ENCODE assay signal across 13 cellular contexts in genomic region chr3:197430502-197430901, GRCh38.
DNase-seq lines count a peak whose midpoint lies in the region; ATAC-seq and TF ChIP-seq lines count a peak whose summit lies in the region.
"Had no signal": no experiment of that assay in that cellular context is flagged by ENCODE, and none has a peak within 500 bp of the region (broad histone marks: within the 10 kb centered on the region; RNA-seq: fewer than 3 reads in every experiment).

No MANE protein-coding gene starts in this region.

- H3K9me3 Mint-ChIP-seq in activated CD8-positive, alpha-beta T cell treated with anti-CD3 and anti-CD28 coated beads for 36 hours = no peaks in the 10 kb centered on the region
- no peaks in the 10 kb centered on the region for H3K9me3 Mint-ChIP-seq in activated CD8-positive, alpha-beta T cell treated with anti-CD3 and anti-CD28 coated beads, Interleukin-2, amount 10 ng/mL, durations not matched to agents 7 days and 5 days (ENCODE audit: insufficient read depth)
- peaks cover 2% of the 10 kb centered on the region for H3K9me3 Mint-ChIP-seq in chondrocyte (ENCODE audit: low read depth)
- H3K9me3 Mint-ChIP-seq: CD8-positive, alpha-beta T cell had no signal

- CTCF ChIA-PET in activated CD8-positive, alpha-beta T cell treated with anti-CD3 and anti-CD28 coated beads for 36 hours (lab: Charles Lee) = interaction anchor here (0.7 to 1.6 kb wide), 2 partner anchors 17 to 173 kb away, joined by 3 to 5 read pairs; no protein-coding TSS in a partner anchor
- CTCF ChIA-PET in activated CD8-positive, alpha-beta T cell treated with anti-CD3 and anti-CD28 coated beads, Interleukin-2, amount 10 ng/mL, durations not matched to agents 7 days and 5 days (lab: Charles Lee) = interaction anchor here (0.6 to 1.5 kb wide), 3 partner anchors 15 to 26 kb away, joined by 3 read pairs; no protein-coding TSS in a partner anchor

- H3K18ac ChIP-seq in mesenchymal stem cell (ENCODE audit: low read depth in 1 of 2, low read length in 2 of 2) = no peak overlapping the region

- no peak for ATAC-seq in activated CD8-positive, alpha-beta T cell treated with anti-CD3 and anti-CD28 coated beads for 36 hours
- no peak for ATAC-seq in activated CD8-positive, alpha-beta T cell treated with anti-CD3 and anti-CD28 coated beads, Interleukin-2, amount 10 ng/mL, durations not matched to agents 7 days and 5 days
- ATAC-seq in thoracic aorta (ENCODE audit: insufficient number of reproducible peaks, low FRiP score, low read depth) = no peak
- ATAC-seq in HG02759 (IDR thresholded peaks at IDR 0.05; ENCODE audit: unreplicated experiment) = no peak
- ATAC-seq in HG02981 (IDR thresholded peaks at IDR 0.05; ENCODE audit: unreplicated experiment) = no peak
- ATAC-seq: CD8-positive, alpha-beta T cell had no signal

- peaks cover 0 to 31% of the 10 kb centered on the region in 2 experiments for H3K27me3 ChIP-seq in mesenchymal stem cell (ENCODE audit: control insufficient read depth in 1 of 2, insufficient read depth in 1 of 2, low read length in 2 of 2)
- no peaks in the 10 kb centered on the region for H3K27me3 ChIP-seq in thoracic aorta (replicated peaks; ENCODE audit: insufficient read depth)

- H4K8ac ChIP-seq in mesenchymal stem cell (ENCODE audit: low read length) = no peak overlapping the region

- no peak overlapping the region for H3K9ac ChIP-seq in mesenchymal stem cell (ENCODE audit: low read length)

- H3K36me3 ChIP-seq in mesenchymal stem cell (ENCODE audit: control insufficient read depth in 1 of 2, insufficient read depth in 2 of 2, low read depth in 1 of 2, low read length in 2 of 2) (no peaks in the 10 kb centered on the region), thoracic aorta (no peaks in the 10 kb centered on the region)

- 65% methylated on average over 6 of the region's 7 CpGs for WGBS in mesenchymal stem cell

- no peak overlapping the region for H3K23ac ChIP-seq in mesenchymal stem cell (ENCODE audit: low read length in 2 of 2)

- H3K4me1 Mint-ChIP-seq in activated CD8-positive, alpha-beta T cell treated with anti-CD3 and anti-CD28 coated beads for 36 hours (ENCODE audit: low read depth) = peaks cover 26% of the 10 kb centered on the region
- H3K4me1 Mint-ChIP-seq in activated CD8-positive, alpha-beta T cell treated with anti-CD3 and anti-CD28 coated beads, Interleukin-2, amount 10 ng/mL, durations not matched to agents 7 days and 5 days (ENCODE audit: low read depth) = peaks cover 34% of the 10 kb centered on the region
- H3K4me1 Mint-ChIP-seq in chondrocyte (ENCODE audit: low read depth) = peaks cover 73% of the 10 kb centered on the region

- no peak overlapping the region for H2AFZ ChIP-seq in mesenchymal stem cell (ENCODE audit: low read depth, low read length)

- H3K4ac ChIP-seq in mesenchymal stem cell (ENCODE audit: low read depth in 1 of 2, low read length in 2 of 2) = no peak overlapping the region

- no peak overlapping the region for H2BK120ac ChIP-seq in mesenchymal stem cell (ENCODE audit: low read depth, low read length)

- H3K4me3 ChIP-seq in mesenchymal stem cell (ENCODE audit: insufficient read depth in 1 of 2, low read depth in 1 of 2, low read length in 2 of 2) = peak overlapping the region in 1 of 2 experiments; percentile 41
- H3K4me3 ChIP-seq in thoracic aorta = peak overlapping the region; percentile 17

- no peak overlapping the region for H2BK15ac ChIP-seq in mesenchymal stem cell (ENCODE audit: low read depth, poor library complexity, severe bottlenecking)

- POLR2A ChIA-PET in activated CD8-positive, alpha-beta T cell treated with anti-CD3 and anti-CD28 coated beads for 36 hours (lab: Charles Lee) = no interaction called here
- POLR2A ChIA-PET in activated CD8-positive, alpha-beta T cell treated with anti-CD3 and anti-CD28 coated beads, Interleukin-2, amount 10 ng/mL, durations not matched to agents 7 days and 5 days (lab: Charles Lee) = no interaction called here

- no peak overlapping the region for H3K4me2 ChIP-seq in mesenchymal stem cell (ENCODE audit: low read length, poor library complexity, severe bottlenecking)

- H3K79me1 ChIP-seq in mesenchymal stem cell (replicated peaks; ENCODE audit: low read length, poor library complexity, severe bottlenecking) = no peaks in the 10 kb centered on the region

- no peak overlapping the region for H3K4me3 Mint-ChIP-seq in activated CD8-positive, alpha-beta T cell treated with anti-CD3 and anti-CD28 coated beads for 36 hours
- H3K4me3 Mint-ChIP-seq in activated CD8-positive, alpha-beta T cell treated with anti-CD3 and anti-CD28 coated beads, Interleukin-2, amount 10 ng/mL, durations not matched to agents 7 days and 5 days = no peak overlapping the region
- H3K4me3 Mint-ChIP-seq in chondrocyte (ENCODE audit: unreplicated experiment) = no peak overlapping the region
- H3K4me3 Mint-ChIP-seq: CD8-positive, alpha-beta T cell had no signal

- no peaks in the 10 kb centered on the region for H3K36me3 Mint-ChIP-seq in activated CD8-positive, alpha-beta T cell treated with anti-CD3 and anti-CD28 coated beads for 36 hours (ENCODE audit: low read depth)
- H3K36me3 Mint-ChIP-seq in activated CD8-positive, alpha-beta T cell treated with anti-CD3 and anti-CD28 coated beads, Interleukin-2, amount 10 ng/mL, durations not matched to agents 7 days and 5 days (ENCODE audit: low read depth) = no peaks in the 10 kb centered on the region
- H3K36me3 Mint-ChIP-seq in chondrocyte (ENCODE audit: low read depth) = no peaks in the 10 kb centered on the region
- H3K36me3 Mint-ChIP-seq: CD8-positive, alpha-beta T cell had no signal

- peak overlapping the region; percentile 4 for H3K27ac Mint-ChIP-seq in activated CD8-positive, alpha-beta T cell treated with anti-CD3 and anti-CD28 coated beads for 36 hours
- H3K27ac Mint-ChIP-seq in activated CD8-positive, alpha-beta T cell treated with anti-CD3 and anti-CD28 coated beads, Interleukin-2, amount 10 ng/mL, durations not matched to agents 7 days and 5 days = no peak overlapping the region
- peak overlapping the region; percentile 89 for H3K27ac Mint-ChIP-seq in chondrocyte (ENCODE audit: unreplicated experiment)
- H3K27ac Mint-ChIP-seq: CD8-positive, alpha-beta T cell had no signal

- peaks cover 13% of the 10 kb centered on the region for H3K27me3 Mint-ChIP-seq in activated CD8-positive, alpha-beta T cell treated with anti-CD3 and anti-CD28 coated beads for 36 hours
- peaks cover 33% of the 10 kb centered on the region for H3K27me3 Mint-ChIP-seq in activated CD8-positive, alpha-beta T cell treated with anti-CD3 and anti-CD28 coated beads, Interleukin-2, amount 10 ng/mL, durations not matched to agents 7 days and 5 days (ENCODE audit: low read depth)
- no peaks in the 10 kb centered on the region for H3K27me3 Mint-ChIP-seq in chondrocyte (ENCODE audit: low read depth)

- no peak overlapping the region for H2BK12ac ChIP-seq in mesenchymal stem cell (ENCODE audit: low read length in 2 of 2)

- no peak overlapping the region for H3K14ac ChIP-seq in mesenchymal stem cell (ENCODE audit: low read length in 2 of 2)

- intact Hi-C loops in activated CD8-positive, alpha-beta T cell treated with anti-CD3 and anti-CD28 coated beads for 36 hours (cut with micrococcal nuclease) = no loop called here

- H3K4me1 ChIP-seq in mesenchymal stem cell (ENCODE audit: control insufficient read depth, insufficient read depth, low read depth, low read length) = peaks cover 14% of the 10 kb centered on the region
- peaks cover 9 to 31% of the 10 kb centered on the region in 2 donors for H3K4me1 ChIP-seq in thoracic aorta (ENCODE audit: control insufficient read depth in 1 of 2, low read depth in 2 of 2)

- H2BK5ac ChIP-seq in mesenchymal stem cell (ENCODE audit: low read depth, low read length, poor library complexity, severe bottlenecking) = no peak overlapping the region

- H2AK5ac ChIP-seq in mesenchymal stem cell (ENCODE audit: low read length, severe bottlenecking) = no peak overlapping the region

- H3K27ac ChIP-seq in mesenchymal stem cell (ENCODE audit: low read length, poor library complexity, severe bottlenecking) = peak overlapping the region; percentile 45
- no peak overlapping the region for H3K27ac ChIP-seq in thoracic aorta

- DNase-seq in activated CD8-positive, alpha-beta T cell treated with anti-CD3 and anti-CD28 coated beads for 36 hours = no peak
- DNase-seq in activated CD8-positive, alpha-beta T cell treated with anti-CD3 and anti-CD28 coated beads, Interleukin-2, amount 10 ng/mL, durations not matched to agents 7 days and 5 days = no peak
- DNase-seq in chondrocyte (ENCODE audit: low spot score) = no peak
- peak; percentile 35 for DNase-seq in mesenchymal stem cell
- no peak for DNase-seq in thoracic aorta (ENCODE audit: low spot score)
- DNase-seq in C1 segment of cervical spinal cord (lab: John Stamatoyannopoulos, UW) = no peak
- DNase-seq: anterior cingulate cortex; CD8-positive, alpha-beta T cell; cortex of kidney; NCI-H510A; trophoblast cell had no signal

- H4K91ac ChIP-seq in mesenchymal stem cell (ENCODE audit: low read length) = no peak overlapping the region

- H3K9me3 ChIP-seq in mesenchymal stem cell (ENCODE audit: control insufficient read depth, low read length) = no peaks in the 10 kb centered on the region
- H3K9me3 ChIP-seq in thoracic aorta = no peaks in the 10 kb centered on the region

- TF ChIP-seq CTCF in activated CD8-positive, alpha-beta T cell treated with anti-CD3 and anti-CD28 coated beads for 36 hours (IDR thresholded peaks at IDR 0.05) = no peak
- TF ChIP-seq CTCF in chondrocyte (IDR thresholded peaks at IDR 0.05) (no peak), thoracic aorta (IDR thresholded peaks at IDR 0.05) (no peak)
